26 cellular contexts compared by ENCODE assay signal in the genomic region with DNA sequence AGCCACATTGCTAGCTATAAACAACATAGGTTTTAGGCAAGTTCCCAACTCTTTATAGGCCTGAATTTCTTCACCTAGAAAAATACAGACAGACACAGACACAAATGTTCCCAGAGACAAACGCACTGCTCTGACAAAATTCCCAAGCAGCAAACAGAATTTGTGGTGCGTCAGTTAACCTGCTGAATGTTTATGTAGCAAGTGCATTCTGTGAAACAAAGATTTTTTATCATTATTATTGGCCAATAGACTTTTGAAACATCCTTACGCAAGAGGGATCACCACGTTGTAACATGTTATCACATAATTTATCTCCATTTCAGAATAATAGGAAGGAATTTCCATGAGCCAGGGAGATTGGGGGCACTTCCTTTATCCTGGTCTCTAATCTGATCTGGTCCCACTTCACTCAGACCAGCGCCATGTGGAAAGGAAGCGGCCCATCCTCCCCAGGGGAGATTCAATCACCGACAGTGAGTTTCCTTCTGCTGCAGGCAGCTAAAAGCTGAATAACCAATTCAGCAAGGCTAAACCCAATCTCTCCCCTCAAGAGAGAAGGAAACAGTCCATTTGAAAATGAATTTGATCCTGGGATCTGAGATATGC.
DNase-seq lines count a peak whose midpoint lies in the region; ATAC-seq and TF ChIP-seq lines count a peak whose summit lies in the region.
"Had no signal": no experiment of that assay in that cellular context is flagged by ENCODE, and none has a peak within 500 bp of the region (broad histone marks: within the 10 kb centered on the region; RNA-seq: fewer than 3 reads in every experiment).

No MANE protein-coding gene starts in this region.

- intact Hi-C loops in MCF 10A (cut with micrococcal nuclease) (no loop called here), breast epithelium (cut with DNase I; ENCODE audit: low total_unique reads) (no loop called here), PC-9 (cut with micrococcal nuclease; ENCODE audit: unreplicated experiment) (no loop called here)

- no CpG with 5 or more reads among the region's 7 CpGs for WGBS in neuronal stem cell (ENCODE audit: extremely low coverage in 2 of 2, insufficient read length in 2 of 2, insufficient replicate concordance in 1 of 2), 2 donors

- no peak for TF ChIP-seq POLR2A in breast epithelium (IDR thresholded peaks at IDR 0.05)

- ATAC-seq in left lobe of liver, result peak; percentile 51
- no peak for ATAC-seq in stimulated activated memory B cell treated with anti-CD40 and anti-IgM and Interleukin-4, amounts not matched to agents 10 μg/mL and 1 μg/mL and 100 μg/mL, for 72 hours
- ATAC-seq: Panc1 had no signal

- no peak overlapping the region for H2BK5ac ChIP-seq in neuronal stem cell (ENCODE audit: low read length)

- H2AK5ac ChIP-seq in neuronal stem cell (ENCODE audit: low read depth, low read length), result no peak overlapping the region

- H3K4me1 ChIP-seq in breast epithelium (no peaks in the 10 kb centered on the region), neuronal stem cell (ENCODE audit: control insufficient read depth in 2 of 2, insufficient read depth in 1 of 2, low read depth in 1 of 2, low read length in 2 of 2) (no peaks in the 10 kb centered on the region), PC-9 (replicated peaks; ENCODE audit: insufficient read depth) (no peaks in the 10 kb centered on the region)
- H3K4me1 ChIP-seq: BE2C had no signal

- no TSS peak for BruUV-seq in MCF 10A (replicated peaks; lab: Mats Ljungman, UMichigan)
- no TSS peak for BruUV-seq in PC-9 (replicated peaks; lab: Mats Ljungman, UMichigan)

- no peaks in the 10 kb centered on the region for H4K20me1 ChIP-seq in PC-9 (ENCODE audit: insufficient read depth)

- no peak overlapping the region for H4K8ac ChIP-seq in neuronal stem cell (ENCODE audit: low read depth, low read length)

- H3K4me2 ChIP-seq in neuronal stem cell (ENCODE audit: insufficient read depth, low read length, poor library complexity, severe bottlenecking), result no peak overlapping the region
- H3K4me2 ChIP-seq in PC-9, result no peak overlapping the region

- H2AFZ ChIP-seq in neuronal stem cell (ENCODE audit: low read length), result no peak overlapping the region
- no peak overlapping the region for H2AFZ ChIP-seq in PC-9
- H2AFZ ChIP-seq: GM23248 had no signal

- no peak overlapping the region for H3K14ac ChIP-seq in neuronal stem cell (ENCODE audit: low read length)

- H3K27me3 ChIP-seq in breast epithelium, result no peaks in the 10 kb centered on the region
- H3K27me3 ChIP-seq in neuronal stem cell (ENCODE audit: control insufficient read depth in 3 of 3, insufficient read depth in 3 of 3, low read depth in 1 of 3, low read length in 3 of 3), result no peaks in the 10 kb centered on the region
- H3K27me3 ChIP-seq in PC-9 (ENCODE audit: insufficient read depth, low read depth), result peaks cover 3% of the 10 kb centered on the region; the same call in 1 of the 2 replicates
- H3K27me3 ChIP-seq: BE2C, MG63 had no signal

- no peaks in the 10 kb centered on the region for H3F3A ChIP-seq in PC-9 (ENCODE audit: insufficient read depth, low read depth)

- H2BK12ac ChIP-seq in neuronal stem cell (ENCODE audit: low read length), result no peak overlapping the region

- DNase-seq in MCF 10A (ENCODE audit: unreplicated experiment), result no peak
- DNase-seq in breast epithelium (ENCODE audit: low spot score in 2 of 2), result no peak
- DNase-seq in epithelial cell of esophagus (ENCODE audit: low read depth), result peak; percentile 7
- DNase-seq in left lobe of liver (ENCODE audit: low spot score), result no peak
- DNase-seq in activated gamma-delta T cell (lab: John Stamatoyannopoulos, UW), result no peak
- no peak for DNase-seq in neuronal stem cell (ENCODE audit: low spot score)
- DNase-seq in PC-9, result no peak
- DNase-seq: ACHN; BE2C; CD4-positive, CD25-positive, alpha-beta regulatory T cell; DMS153; GM23248; H9; KBM-7; MG63; NCI-H1105 treated with DMSO at 0.1 percent for 48 hours; NCI-H146; NCI-H1930; NCI-H2107; NCI-H524; NCI-H82; SHP77 had no signal

- no peak overlapping the region for H3K27ac ChIP-seq in breast epithelium
- H3K27ac ChIP-seq in neuronal stem cell (replicated peaks; ENCODE audit: low read length), result no peak overlapping the region
- H3K27ac ChIP-seq in PC-9, result no peak overlapping the region
- H3K27ac ChIP-seq: 22Rv1, GM23248, RWPE1 had no signal

- TF ChIP-seq CTCF in MCF 10A (IDR thresholded peaks at IDR 0.05; ENCODE audit: unreplicated experiment) (no peak), breast epithelium (IDR thresholded peaks at IDR 0.05) (no peak), epithelial cell of esophagus (IDR thresholded peaks at IDR 0.05; ENCODE audit: insufficient read depth, low read depth, low read length, missing control alignments) (no peak), PC-9 (conservative IDR thresholded peaks at IDR 0.05) (no peak)

- POLR2A ChIA-PET in MCF 10A (lab: Yijun Ruan, JAX), result interaction anchor here (1.0 to 1.2 kb wide), 2 partner anchors 14 to 17 kb away, joined by 3 read pairs; no protein-coding TSS in a partner anchor
- POLR2A ChIA-PET in PC-9 (lab: Charles Lee; ENCODE audit: unreplicated experiment), result no interaction called here

- no peak overlapping the region for H4K91ac ChIP-seq in neuronal stem cell (ENCODE audit: low read depth, low read length, poor library complexity)

- no peaks in the 10 kb centered on the region for H3K9me3 Mint-ChIP-seq in MCF 10A (ENCODE audit: unreplicated experiment)
- peaks cover 2% of the 10 kb centered on the region for H3K9me3 Mint-ChIP-seq in stimulated activated memory B cell treated with anti-CD40 and anti-IgM and Interleukin-4, amounts not matched to agents 10 μg/mL and 1 μg/mL and 100 μg/mL, for 72 hours

- no peaks in the 10 kb centered on the region for H3K79me2 ChIP-seq in PC-9 (ENCODE audit: low read depth)

- no peaks in the 10 kb centered on the region for H3K79me1 ChIP-seq in neuronal stem cell (ENCODE audit: low read depth, low read length)

- H2BK15ac ChIP-seq in neuronal stem cell (ENCODE audit: low read length), result no peak overlapping the region

- H3K36me3 ChIP-seq in breast epithelium (no peaks in the 10 kb centered on the region), neuronal stem cell (replicated peaks in 1 of 2; ENCODE audit: control insufficient read depth in 2 of 2, insufficient read depth in 2 of 2, low read length in 2 of 2) (no peaks in the 10 kb centered on the region), PC-9 (ENCODE audit: low read depth) (no peaks in the 10 kb centered on the region)
- H3K36me3 ChIP-seq: BE2C, MG63 had no signal

- H3K4me3 Mint-ChIP-seq in MCF 10A (ENCODE audit: unreplicated experiment), result no peak overlapping the region
- no peak overlapping the region for H3K4me3 Mint-ChIP-seq in stimulated activated memory B cell treated with anti-CD40 and anti-IgM and Interleukin-4, amounts not matched to agents 10 μg/mL and 1 μg/mL and 100 μg/mL, for 72 hours
- H3K4me3 Mint-ChIP-seq: CD4-positive, CD25-positive, alpha-beta regulatory T cell; H9 had no signal

- H2BK120ac ChIP-seq in neuronal stem cell (ENCODE audit: low read depth, low read length), result no peak overlapping the region

- no peaks in the 10 kb centered on the region for H3K9me2 ChIP-seq in PC-9 (ENCODE audit: insufficient read depth)

- no peak overlapping the region for H3K18ac ChIP-seq in neuronal stem cell (ENCODE audit: low read length)

- peaks cover 27% of the 10 kb centered on the region for H3K36me3 Mint-ChIP-seq in MCF 10A (ENCODE audit: insufficient read depth, unreplicated experiment)
- H3K36me3 Mint-ChIP-seq in stimulated activated memory B cell treated with anti-CD40 and anti-IgM and Interleukin-4, amounts not matched to agents 10 μg/mL and 1 μg/mL and 100 μg/mL, for 72 hours, result no peaks in the 10 kb centered on the region
- H3K36me3 Mint-ChIP-seq: CD4-positive, CD25-positive, alpha-beta regulatory T cell had no signal

- H3K27me3 Mint-ChIP-seq in MCF 10A (ENCODE audit: insufficient read depth, unreplicated experiment), result no peaks in the 10 kb centered on the region
- H3K27me3 Mint-ChIP-seq in stimulated activated memory B cell treated with anti-CD40 and anti-IgM and Interleukin-4, amounts not matched to agents 10 μg/mL and 1 μg/mL and 100 μg/mL, for 72 hours, result no peaks in the 10 kb centered on the region
- H3K27me3 Mint-ChIP-seq: CD4-positive, CD25-positive, alpha-beta regulatory T cell had no signal

- CTCF ChIA-PET in MCF 10A (lab: Yijun Ruan, JAX), result interaction anchor here (0.7 kb wide), 2 partner anchors 12 to 675 kb away, joined by 3 read pairs; no protein-coding TSS in a partner anchor
- CTCF ChIA-PET in PC-9 (lab: Charles Lee), result no interaction called here

- H3K9me3 ChIP-seq in breast epithelium, result no peaks in the 10 kb centered on the region
- no peaks in the 10 kb centered on the region for H3K9me3 ChIP-seq in neuronal stem cell (replicated peaks in 1 of 2; ENCODE audit: control insufficient read depth in 2 of 2, insufficient read depth in 1 of 2, low read depth in 1 of 2, low read length in 2 of 2)
- H3K9me3 ChIP-seq in PC-9 (ENCODE audit: insufficient read depth, low read depth), result no peaks in the 10 kb centered on the region
- H3K9me3 ChIP-seq: BE2C, MG63 had no signal

- no peak overlapping the region for H3K9ac ChIP-seq in neuronal stem cell (ENCODE audit: low read depth, low read length, poor library complexity)
- H3K9ac ChIP-seq: GM23248 had no signal

- H3K4me3 ChIP-seq in breast epithelium, result no peak overlapping the region
- no peak overlapping the region for H3K4me3 ChIP-seq in epithelial cell of esophagus (ENCODE audit: low read length)
- no peak overlapping the region for H3K4me3 ChIP-seq in neuronal stem cell (ENCODE audit: low read length in 2 of 2)
- H3K4me3 ChIP-seq in PC-9, result no peak overlapping the region
- H3K4me3 ChIP-seq: GM23248, MG63 had no signal

- peak overlapping the region; percentile 1 for H3K27ac Mint-ChIP-seq in MCF 10A (ENCODE audit: low read depth, unreplicated experiment)
- no peak overlapping the region for H3K27ac Mint-ChIP-seq in stimulated activated memory B cell treated with anti-CD40 and anti-IgM and Interleukin-4, amounts not matched to agents 10 μg/mL and 1 μg/mL and 100 μg/mL, for 72 hours
- H3K27ac Mint-ChIP-seq: CD4-positive, CD25-positive, alpha-beta regulatory T cell; H9 had no signal

- H3K23ac ChIP-seq in neuronal stem cell (ENCODE audit: low read depth, low read length, poor library complexity), result no peak overlapping the region

- no peaks in the 10 kb centered on the region for H3K4me1 Mint-ChIP-seq in MCF 10A (ENCODE audit: insufficient read depth, unreplicated experiment)
- H3K4me1 Mint-ChIP-seq in stimulated activated memory B cell treated with anti-CD40 and anti-IgM and Interleukin-4, amounts not matched to agents 10 μg/mL and 1 μg/mL and 100 μg/mL, for 72 hours, result no peaks in the 10 kb centered on the region
- H3K4me1 Mint-ChIP-seq: CD4-positive, CD25-positive, alpha-beta regulatory T cell had no signal

- no peak overlapping the region for H3K4ac ChIP-seq in neuronal stem cell (ENCODE audit: low read length)
